ENCODE assay signal across 11 cellular contexts in the genomic region with DNA sequence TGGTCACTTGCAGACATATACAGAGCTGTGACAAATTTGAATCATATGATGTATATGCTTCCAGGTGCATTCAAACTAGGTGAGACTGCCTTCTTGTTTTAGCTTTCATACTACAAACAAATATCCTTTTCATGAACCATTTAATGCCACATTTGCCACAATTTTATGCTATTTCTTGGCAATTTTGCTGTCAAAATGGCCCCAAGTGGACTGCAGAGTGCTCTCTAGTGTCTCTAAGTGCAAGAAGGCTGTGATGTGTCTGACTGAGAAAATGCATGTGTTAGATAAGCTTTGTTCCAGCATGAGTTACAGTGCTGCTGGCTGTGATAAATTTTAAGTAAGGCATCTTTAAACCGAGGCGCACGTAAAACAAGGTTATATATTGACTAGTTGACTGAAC. TPM values are rescaled to one million over a fixed set of nuclear protein-coding genes. Genes with fewer than 3 reads are reported as not detected.
"Had no signal": no experiment of that assay in that cellular context is flagged by ENCODE, and none has a peak within 500 bp of the region (broad histone marks: within the 10 kb centered on the region; RNA-seq: fewer than 3 reads in every experiment).

No MANE protein-coding gene starts in this region.

- H3K4me3 ChIP-seq: GM23248, GM23338, HAP-1 had no signal

- H3K36me3 ChIP-seq: HAP-1 had no signal

- H3K4me1 ChIP-seq: HAP-1 had no signal

- H3K4me2 ChIP-seq: GM23338 had no signal

- H3K9me3 ChIP-seq: HAP-1 had no signal

- FAIRE-seq: H1, H54 had no signal

- DNase-seq: GM23248, GOT3, H7, H9, HCEC 1CT, HFFc6 had no signal

- H3K27ac ChIP-seq: GM23248 had no signal

- H2AFZ ChIP-seq: GM23248, GM23338 had no signal

- H3K9ac ChIP-seq: GM23248 had no signal

RNA-seq across cellular contexts. Expression of gene CDH13, which starts 38.3 kb away (rescaled TPM):
- total RNA-seq: H4 had no signal
